18 cellular contexts compared by ENCODE assay signal in the genomic region with DNA sequence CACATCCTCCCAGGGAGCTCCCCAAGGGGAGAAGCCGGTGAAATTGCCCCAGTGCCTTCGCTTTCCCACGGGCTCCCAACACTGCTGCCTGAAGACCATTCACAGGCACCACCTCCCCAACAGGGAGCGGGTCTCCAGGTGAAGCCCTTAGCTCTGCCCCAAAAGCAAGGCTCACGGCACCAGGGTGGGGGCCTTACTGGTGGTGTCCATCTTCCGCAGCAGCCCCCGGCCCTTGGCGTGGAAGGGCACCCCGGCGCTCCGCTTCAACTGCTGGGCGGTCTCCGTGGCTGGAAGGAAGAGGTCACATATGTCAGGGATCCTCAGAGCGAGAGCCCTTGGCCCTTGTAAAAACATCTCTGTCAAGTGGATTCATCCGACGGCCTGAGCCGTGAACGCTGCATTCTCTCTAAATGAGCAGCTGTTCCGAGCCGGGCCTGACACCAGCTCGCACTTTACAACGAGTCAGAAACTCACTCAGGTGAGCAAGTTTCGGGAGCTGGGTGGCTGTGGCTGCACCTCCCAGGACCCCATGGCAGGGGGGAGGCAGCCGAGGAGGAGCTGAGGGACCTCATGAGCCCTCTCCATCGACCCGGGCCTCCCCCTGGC.
"Had no signal": no experiment of that assay in that cellular context is flagged by ENCODE, and none has a peak within 500 bp of the region (broad histone marks: within the 10 kb centered on the region; RNA-seq: fewer than 3 reads in every experiment).

No MANE protein-coding gene starts in this region.

- DNase-seq: activated CD4-positive, alpha-beta T cell treated with anti-CD3 and anti-CD28 coated beads for 1 hour; activated CD4-positive, alpha-beta T cell treated with anti-CD3 and anti-CD28 coated beads, Interleukin-2, amount 50 U/mL, for 1 hour; aorta; caudate nucleus; effector memory CD8-positive, alpha-beta T cell; foreskin melanocyte; kidney glomerular epithelial cell; nephron progenitor cell; psoas muscle; stimulated activated CD4-positive, alpha-beta T cell treated with anti-CD3 and anti-CD28 coated beads, Interleukin-4, amount 100 ng/mL, for 24 hours; stimulated activated naive CD8-positive, alpha-beta T cell treated with anti-CD3 and anti-CD28 coated beads, Interleukin-15, Interleukin-2, amounts not matched to agents 100 U/mL and 50 U/mL, for 24 hours; T-helper 1 cell; WERI-Rb-1 had no signal

- H3K9me3 ChIP-seq: left lung, psoas muscle, right atrium auricular region had no signal

- ATAC-seq: effector memory CD8-positive, alpha-beta T cell; esophagus mucosa; left lung; psoas muscle; stimulated activated naive CD8-positive, alpha-beta T cell treated with anti-CD3 and anti-CD28 coated beads, Interleukin-15, Interleukin-2, amounts not matched to agents 100 U/mL and 50 U/mL, for 24 hours had no signal

- H3K27ac ChIP-seq: hepatocyte, left lung, psoas muscle, right atrium auricular region, WERI-Rb-1 had no signal

- H3K27me3 ChIP-seq: dorsolateral prefrontal cortex, hepatocyte, left lung, right atrium auricular region had no signal

- H2AFZ ChIP-seq: hepatocyte had no signal

- H3K4me3 ChIP-seq: dorsolateral prefrontal cortex, hepatocyte, left lung, psoas muscle, right atrium auricular region had no signal

- H3K4me2 ChIP-seq: hepatocyte had no signal

- H3K4me1 ChIP-seq: left lung, psoas muscle had no signal
